In the genomic region with DNA sequence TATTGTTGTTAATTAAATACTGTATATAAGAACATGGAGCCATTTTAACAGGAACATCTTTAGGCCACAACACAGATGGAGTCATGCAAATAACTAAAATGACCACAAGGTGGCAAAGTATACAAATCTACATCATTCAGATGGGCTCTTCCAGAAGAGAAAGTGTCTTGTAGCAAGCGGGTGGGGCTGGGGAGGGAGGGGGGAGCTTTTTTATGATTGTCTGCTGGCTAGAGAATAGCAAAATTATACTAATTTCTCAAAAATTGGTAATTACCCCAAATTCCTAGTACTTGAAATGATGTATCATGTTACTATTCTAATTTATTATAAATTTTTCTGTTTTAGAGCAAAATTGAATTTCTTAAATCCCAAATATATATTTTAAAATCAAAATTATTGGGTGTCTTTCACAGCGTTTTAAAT, we compare ENCODE assay signal across 8 cellular contexts.
DNase-seq lines count a peak whose midpoint lies in the region; ATAC-seq, FAIRE-seq and TF ChIP-seq lines count a peak whose summit lies in the region.

No MANE protein-coding gene starts in this region.

- H3K27ac ChIP-seq in body of pancreas (no peak overlapping the region), transverse colon (no peak overlapping the region)

- intact Hi-C loops in body of pancreas (cut with DNase I), result loop anchor here (5.0 kb wide), 1 partner anchor 458 kb away; no protein-coding TSS in a partner anchor
- intact Hi-C loops in transverse colon (cut with DNase I; ENCODE audit: low total_unique reads), result loop anchor here (10.0 kb wide), 1 partner anchor 456 kb away; no protein-coding TSS in a partner anchor

- no peak for TF ChIP-seq EP300 in transverse colon (IDR thresholded peaks at IDR 0.05; ENCODE audit: low read depth)

- in situ Hi-C loops in transverse colon (cut with MboI; ENCODE audit: low pct_ligation_motif_present in 1 of 4, low pct_unique_long_range_greater_than_20kb in 1 of 4, low sequenced_read_pairs in 3 of 4), result loop anchor here (10.0 to 25.0 kb wide), 2 partner anchors 456 to 787 kb away; a partner anchor contains a TSS

- DNase-seq in BJ (ENCODE audit: low read depth) (no peak), GM19240 (ENCODE audit: insufficient read length, low spot score) (peak; percentile 1), NCI-H446 treated with DMSO at 0.1 percent for 48 hours (lab: John Stamatoyannopoulos, UW) (peak; percentile 81), body of pancreas (peak in 1 of 4 donors; percentile 6), transverse colon (no peak), ureter (ENCODE audit: low spot score) (no peak)

- H3K36me3 ChIP-seq in BJ (ENCODE audit: control insufficient read depth, insufficient read depth, low read length) (no peaks in the 10 kb centered on the region), body of pancreas (replicated peaks in 1 of 2; ENCODE audit: insufficient read depth in 1 of 2, low read depth in 2 of 2) (no peaks in the 10 kb centered on the region), transverse colon (no peaks in the 10 kb centered on the region)

- ATAC-seq in HG03460 (IDR thresholded peaks at IDR 0.05; ENCODE audit: unreplicated experiment) (peak; percentile 76), body of pancreas (peak; percentile 82)

- 13% methylated on average over 2 of the region's 2 CpGs for WGBS in body of pancreas, 2 donors
- WGBS in transverse colon (ENCODE audit: low coverage in 1 of 2), 2 donors, result 28 to 33% methylated on average over 2 of the region's 2 CpGs

- TF ChIP-seq CTCF in BJ (IDR thresholded peaks at IDR 0.05; ENCODE audit: insufficient read depth, low read depth, low read length) (peak; percentile 60), body of pancreas (IDR thresholded peaks at IDR 0.05) (peak; percentile 48 to 66 (median 55)), transverse colon (IDR thresholded peaks at IDR 0.05) (peak; percentile 32 to 65 (median 54))

- H3K4me3 ChIP-seq in BJ (ENCODE audit: low read depth, low read length) (no peak overlapping the region), body of pancreas (no peak overlapping the region), transverse colon (no peak overlapping the region)

- CTCF ChIA-PET in BJ (lab: Yijun Ruan, JAX), result interaction anchor here (0.8 to 7.2 kb wide), 9 partner anchors 100 to 672 kb away, joined by 3 to 86 read pairs (median 5); no protein-coding TSS in a partner anchor

- H3K9me3 ChIP-seq in body of pancreas, result no peaks in the 10 kb centered on the region
- no peaks in the 10 kb centered on the region for H3K9me3 ChIP-seq in transverse colon

- POLR2A ChIA-PET in BJ (lab: Charles Lee), result no interaction called here

- peak; percentile 90 for FAIRE-seq in islet of Langerhans (lab: Jason Lieb, UNC)

- TF ChIP-seq POLR2A in body of pancreas (IDR thresholded peaks at IDR 0.05) (no peak), transverse colon (IDR thresholded peaks at IDR 0.05) (no peak)

- H3K4me1 ChIP-seq in body of pancreas (no peaks in the 10 kb centered on the region), transverse colon (no peaks in the 10 kb centered on the region)

- 0 out of 2 replicates have a peak, but pooled peaks cover 1% of the 10 kb centered on the region for H3K27me3 ChIP-seq in BJ (ENCODE audit: control insufficient read depth, insufficient read depth, low read length)
- H3K27me3 ChIP-seq in body of pancreas, result no peaks in the 10 kb centered on the region
- H3K27me3 ChIP-seq in transverse colon, result no peaks in the 10 kb centered on the region

Comparison
In these comparisons a context has a peak if more than half of its experiments do, and no peak if none do; other contexts are left out.
1. DNase-seq: peak in GM19240 (single experiment) and NCI-H446 treated with DMSO at 0.1 percent for 48 hours (single experiment); none in BJ (single experiment), transverse colon (single experiment) and ureter (single experiment).
2. Peak in every context shown above with its lines, with median percentiles within 50 percentile points of each other: CTCF ChIP-seq.